Comparison of ENCODE assay signal across 10 cellular contexts in the genomic region with DNA sequence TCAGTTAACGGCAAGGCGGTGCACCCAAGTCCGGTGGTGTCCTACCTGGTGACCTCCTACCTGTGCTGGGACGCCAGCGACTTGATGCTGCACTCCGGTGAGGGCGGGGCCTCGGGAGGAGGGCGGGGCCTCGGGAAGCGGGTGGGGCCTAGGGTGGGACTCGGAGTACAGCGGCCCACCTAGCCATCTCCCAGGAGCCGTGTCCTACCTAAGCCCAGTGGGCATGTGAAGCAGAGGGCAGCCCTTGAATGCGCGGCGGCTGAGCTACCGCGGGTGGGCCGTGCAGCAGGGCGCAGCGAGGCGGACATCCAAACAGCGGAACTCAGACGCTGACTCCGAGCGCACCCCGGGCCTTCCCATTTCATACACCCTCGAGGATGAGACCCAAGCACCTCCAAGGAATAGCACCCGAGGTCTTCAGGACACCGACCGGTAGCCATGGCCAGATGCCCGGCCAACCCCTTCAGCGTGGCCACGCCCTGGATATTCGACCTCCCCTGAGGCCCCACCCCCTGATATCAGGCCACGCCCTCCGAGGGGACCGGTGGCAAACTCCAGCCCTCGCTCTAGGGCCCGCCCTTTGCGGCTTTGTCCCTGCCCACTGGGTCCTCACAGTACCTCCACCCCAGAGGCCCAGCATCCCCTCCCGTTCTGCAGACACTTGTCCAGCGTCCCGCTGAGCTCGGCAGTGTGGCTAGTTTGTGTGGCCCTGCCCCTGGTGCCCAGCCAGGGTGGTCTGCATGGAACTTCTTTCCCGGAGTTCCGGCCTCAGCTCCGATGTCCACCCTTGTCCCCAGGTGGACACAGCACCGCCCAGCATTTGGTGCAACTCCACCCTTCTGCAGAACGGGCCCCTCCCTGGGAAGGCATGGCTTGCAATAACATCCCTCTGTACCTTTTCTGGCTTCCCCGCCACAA. TPM values are rescaled to one million over a fixed set of nuclear protein-coding genes. Genes with fewer than 3 reads are reported as not detected.
DNase-seq lines count a peak whose midpoint lies in the region; ATAC-seq and TF ChIP-seq lines count a peak whose summit lies in the region.
"Had no signal": no experiment of that assay in that cellular context is flagged by ENCODE, and none has a peak within 500 bp of the region (broad histone marks: within the 10 kb centered on the region; RNA-seq: fewer than 3 reads in every experiment).

No MANE protein-coding gene starts in this region.

- H3K23ac ChIP-seq in H9 (ENCODE audit: insufficient read length, low read depth, low read length) = no peak overlapping the region

- intact Hi-C loops in Right ventricle myocardium superior (cut with DNase I) = no loop called here
- intact Hi-C loops in Right ventricle myocardium inferior (cut with DNase I) = no loop called here
- intact Hi-C loops in heart right ventricle (cut with DNase I) = no loop called here

- H3K79me1 ChIP-seq in H9 (ENCODE audit: insufficient read depth, low read depth, low read length, poor library complexity, severe bottlenecking) = no peaks in the 10 kb centered on the region

- no peak overlapping the region for H2BK15ac ChIP-seq in H9 (ENCODE audit: low read depth, low read length)

- H3K4me1 ChIP-seq in H9 (ENCODE audit: insufficient read depth, low read length) (peaks cover 5% of the 10 kb centered on the region; the same call in 1 of the 2 replicates), heart right ventricle (peaks cover 0 to 13% (median 6%) of the 10 kb centered on the region in 9 donors), smooth muscle cell (ENCODE audit: low read depth) (no peaks in the 10 kb centered on the region)

- H3K4me2 ChIP-seq in H9 (ENCODE audit: insufficient read depth, insufficient read length, low read length) = peak overlapping the region; percentile 68
- peak overlapping the region; percentile 79 for H3K4me2 ChIP-seq in smooth muscle cell

- H3T11ph ChIP-seq in H9 (ENCODE audit: low read length) = no peak overlapping the region

- H3K27me3 Mint-ChIP-seq in H9 (ENCODE audit: low read depth) = peaks cover 87% of the 10 kb centered on the region

- H3K4me3 ChIP-seq in heart right ventricle (peak overlapping the region in 7 of 10 donors; percentile 0 to 45 (median 27)), smooth muscle cell (peak overlapping the region; percentile 44)

- no peak overlapping the region for H4K8ac ChIP-seq in H9 (replicated peaks; ENCODE audit: insufficient read length, low read depth, low read length)

- H4K5ac ChIP-seq in H9 (ENCODE audit: insufficient read length, low read depth, low read length) = no peak overlapping the region

- H3F3A ChIP-seq in smooth muscle cell (ENCODE audit: low read depth) = no peaks in the 10 kb centered on the region

- H3K27me3 ChIP-seq in H9 (ENCODE audit: insufficient read depth, low read length) (peaks cover 12% of the 10 kb centered on the region; the same call in 1 of the 2 replicates), heart right ventricle (peaks cover 15 to 87% (median 73%) of the 10 kb centered on the region in 7 donors), smooth muscle cell (ENCODE audit: low read depth) (peaks cover 60% of the 10 kb centered on the region)

- H3K79me2 ChIP-seq in H9 (ENCODE audit: insufficient read depth, low read length) (no peaks in the 10 kb centered on the region), smooth muscle cell (ENCODE audit: low read depth) (no peaks in the 10 kb centered on the region)

- H3K18ac ChIP-seq in H9 (ENCODE audit: insufficient read length, low read depth, low read length) = no peak overlapping the region

- H2BK120ac ChIP-seq in H9 (ENCODE audit: low read depth, low read length, poor library complexity, severe bottlenecking) = no peak overlapping the region

- H3K4me1 Mint-ChIP-seq in H9 = peaks cover 33 to 42% of the 10 kb centered on the region in 2 experiments

- H3K9me3 ChIP-seq in H9 (ENCODE audit: control insufficient read depth, low read depth, low read length) (no peaks in the 10 kb centered on the region), heart right ventricle (no peaks in the 10 kb centered on the region), smooth muscle cell (replicated peaks; ENCODE audit: low read depth) (no peaks in the 10 kb centered on the region)

- peak overlapping the region in 2 of 3 experiments; percentile 48 to 75; a peak in 3 of 7 replicates for H3K27ac Mint-ChIP-seq in H9

- H2BK20ac ChIP-seq in H9 (ENCODE audit: low read depth, low read length, poor library complexity, severe bottlenecking) = no peak overlapping the region

- peaks cover 8% of the 10 kb centered on the region for H3K23me2 ChIP-seq in H9 (ENCODE audit: insufficient read length, low read depth, low read length, poor library complexity, severe bottlenecking)

- H3K36me3 Mint-ChIP-seq in H9 (ENCODE audit: insufficient read depth in 1 of 3, low read depth in 3 of 3) = peaks cover 0 to 2% (median 0%) of the 10 kb centered on the region in 3 experiments; a peak in 4 of 7 replicates

- H4K20me1 ChIP-seq in H9 (ENCODE audit: control insufficient read depth, insufficient read depth, insufficient read length) (no peaks in the 10 kb centered on the region), smooth muscle cell (ENCODE audit: low read depth) (no peaks in the 10 kb centered on the region)

- no peak overlapping the region for H3K27ac ChIP-seq in H9 (ENCODE audit: insufficient read length, low read depth, low read length)
- no peak overlapping the region for H3K27ac ChIP-seq in heart right ventricle
- H3K27ac ChIP-seq in smooth muscle cell (ENCODE audit: low read depth) = no peak overlapping the region
- H3K27ac ChIP-seq: HL-60 had no signal

- no peak for TF ChIP-seq CTCF in H9 (conservative IDR thresholded peaks at IDR 0.05)
- TF ChIP-seq CTCF in heart right ventricle (IDR thresholded peaks at IDR 0.05) = no peak
- no peak for TF ChIP-seq CTCF in smooth muscle cell (IDR thresholded peaks at IDR 0.05; ENCODE audit: borderline replicate concordance, insufficient read depth, poor library complexity, severe bottlenecking)

- no peak overlapping the region for H3K56ac ChIP-seq in H9 (ENCODE audit: insufficient read length, low read depth, low read length)

- peak; percentile 55 for DNase-seq in Right ventricle myocardium superior
- DNase-seq in Right ventricle myocardium inferior (ENCODE audit: missing footprints) = no peak
- peak; percentile 94 for DNase-seq in H9
- DNase-seq in NCI-H1092 (lab: John Stamatoyannopoulos, UW) = peak; percentile 8
- DNase-seq in activated T-cell treated with anti-CD3 and anti-CD28 coated beads for 24 hours (ENCODE audit: low read depth) = peak; percentile 35
- DNase-seq in heart right ventricle = peak; percentile 19 to 48
- DNase-seq in smooth muscle cell (lab: John Stamatoyannopoulos, UW; ENCODE audit: unreplicated experiment) = no peak
- no peak for DNase-seq in inferior parietal cortex (ENCODE audit: extremely low spot score)

- H2AK5ac ChIP-seq in H9 (ENCODE audit: insufficient read length, low read length) = no peak overlapping the region

- no peak overlapping the region for H3K4ac ChIP-seq in H9 (ENCODE audit: low read depth, low read length)

- peak overlapping the region; percentile 53; the same call in 1 of the 2 replicates for H3K14ac ChIP-seq in H9 (ENCODE audit: insufficient read depth, low read length)

- peak; percentile 49 for ATAC-seq in Right ventricle myocardium superior (ENCODE audit: poor library complexity)
- no peak for ATAC-seq in Right ventricle myocardium inferior
- ATAC-seq in heart right ventricle = peak in 6 of 8 donors; percentile 11 to 54 (median 32)

- H3K36me3 ChIP-seq in heart right ventricle (no peaks in the 10 kb centered on the region), smooth muscle cell (ENCODE audit: low read depth) (no peaks in the 10 kb centered on the region)

- H2BK5ac ChIP-seq in H9 (ENCODE audit: insufficient read length, low read length) = no peak overlapping the region

- WGBS in H9 (ENCODE audit: extremely low coverage, insufficient read length, low lambda C conversion rate) = no CpG with 5 or more reads among the region's 52 CpGs
- WGBS in heart right ventricle, 2 donors = 6 to 8% methylated on average over 52 of the region's 52 CpGs
- WGBS in smooth muscle cell (ENCODE audit: low lambda C conversion rate) = 13% methylated on average over 52 of the region's 52 CpGs

- H3K4me3 Mint-ChIP-seq in H9 = peak overlapping the region; percentile 76 to 87

- H3K9me3 Mint-ChIP-seq in H9 = peaks cover 3 to 4% of the 10 kb centered on the region in 2 experiments; a peak in 3 of 5 replicates

- H3K9ac ChIP-seq in H9 (ENCODE audit: extremely low read depth, insufficient read length, low read length) (no peak overlapping the region), smooth muscle cell (ENCODE audit: low read depth) (no peak overlapping the region)

- no peak overlapping the region for H4K91ac ChIP-seq in H9 (ENCODE audit: insufficient read length, low read depth, low read length)

- H2BK12ac ChIP-seq in H9 (ENCODE audit: insufficient read length, low read depth, low read length) = no peak overlapping the region

- H2AFZ ChIP-seq in H9 (ENCODE audit: low read length) (no peak overlapping the region), smooth muscle cell (ENCODE audit: low read depth) (peak overlapping the region; percentile 62)

RNA-seq across cellular contexts. Expression of a gene that starts 5.4 kb away (rescaled TPM):
- total RNA-seq in Right ventricle myocardium superior = not detected
- total RNA-seq in Right ventricle myocardium inferior = 0.32 TPM
- 2.1 and 2.3 TPM in 2 replicates for total RNA-seq in H9 (2021)
- under 1 TPM in 6 of 10 donors, not detected in 4; 0.42 to 0.85 (median 0.64) TPM for total RNA-seq in heart right ventricle
- under 1 TPM; 0.39 to 0.80 TPM for polyA plus RNA-seq in heart right ventricle
- total RNA-seq in smooth muscle cell = 0.85 TPM in 1 of 2 replicates, not detected in the other
- not detected in 2 replicates for polyA plus RNA-seq in smooth muscle cell
- total RNA-seq: mononuclear cell had no signal

RNA-seq across cellular contexts. Expression of a gene that starts 15.2 kb away (rescaled TPM):
- total RNA-seq in Right ventricle myocardium superior (not detected), Right ventricle myocardium inferior (not detected), H9 (2021) (not detected in 2 replicates), heart right ventricle (not detected), smooth muscle cell (not detected in 2 replicates)
- polyA plus RNA-seq in heart right ventricle (not detected), smooth muscle cell (not detected in 2 replicates)
- total RNA-seq: mononuclear cell had no signal

RNA-seq across cellular contexts. Expression of a gene that starts 28.0 kb away (rescaled TPM):
- not detected for total RNA-seq in Right ventricle myocardium superior
- not detected for total RNA-seq in Right ventricle myocardium inferior
- total RNA-seq in H9 (2021) = not detected in 2 replicates
- not detected for total RNA-seq in heart right ventricle
- polyA plus RNA-seq in heart right ventricle = not detected
- not detected in 2 replicates for total RNA-seq in smooth muscle cell
- polyA plus RNA-seq in smooth muscle cell = 0.26 TPM in 2 replicates
- total RNA-seq: mononuclear cell had no signal

RNA-seq across cellular contexts. Expression of a gene that starts 36.5 kb away (rescaled TPM):
- total RNA-seq in Right ventricle myocardium superior (not detected), Right ventricle myocardium inferior (not detected), H9 (2021) (not detected in 2 replicates), heart right ventricle (not detected), smooth muscle cell (not detected in 2 replicates)
- polyA plus RNA-seq in heart right ventricle (not detected), smooth muscle cell (not detected in 2 replicates)

RNA-seq across cellular contexts. Expression of a gene that starts 47.9 kb away (rescaled TPM):
- total RNA-seq in Right ventricle myocardium superior (not detected), Right ventricle myocardium inferior (not detected), H9 (2021) (not detected in 2 replicates), heart right ventricle (not detected), smooth muscle cell (not detected in 2 replicates)
- polyA plus RNA-seq in heart right ventricle (not detected), smooth muscle cell (not detected in 2 replicates)
- total RNA-seq: mononuclear cell had no signal

Comparison
In these comparisons a context has a peak if more than half of its experiments do, and no peak if none do; other contexts are left out.
1. DNase-seq: peak in Right ventricle myocardium superior (single experiment), H9 (single experiment), NCI-H1092 (single experiment), activated T-cell treated with anti-CD3 and anti-CD28 coated beads for 24 hours (single experiment) and heart right ventricle (2 of 2); none in Right ventricle myocardium inferior (single experiment), smooth muscle cell (single experiment) and inferior parietal cortex (single experiment).